Comparison of ENCODE assay signal across 8 cellular contexts in genomic region chr17:64343833-64344637, GRCh38. TPM values are rescaled to one million over a fixed set of nuclear protein-coding genes. Genes with fewer than 3 reads are reported as not detected.
DNase-seq lines count a peak whose midpoint lies in the region; ATAC-seq and TF ChIP-seq lines count a peak whose summit lies in the region.

No MANE protein-coding gene starts in this region.

- H3K36me3 ChIP-seq in IMR-90 (ENCODE audit: control insufficient read depth, insufficient read depth, low read length) (no peaks in the 10 kb centered on the region), neural cell (ENCODE audit: insufficient read depth, low read length) (no peaks in the 10 kb centered on the region)

- TF ChIP-seq EP300 in neural cell (conservative IDR thresholded peaks at IDR 0.05; ENCODE audit: poor library complexity, severe bottlenecking), result no peak

- no peaks in the 10 kb centered on the region for H3K79me2 ChIP-seq in neural cell (replicated peaks; ENCODE audit: insufficient read depth, low read length)

- H3K14ac ChIP-seq in IMR-90 (replicated peaks; ENCODE audit: low read depth, low read length), result no peak overlapping the region; the same call in 1 of the 2 replicates

- no peak overlapping the region; the same call in 1 of the 2 replicates for H3K56ac ChIP-seq in IMR-90 (ENCODE audit: extremely low read depth, insufficient read depth, low read length)

- H3K4me3 ChIP-seq in AG09309 (ENCODE audit: control insufficient read depth, low read depth, low read length), result no peak overlapping the region
- no peak overlapping the region for H3K4me3 ChIP-seq in IMR-90 (ENCODE audit: insufficient read depth, low read depth, low read length)
- no peak overlapping the region for H3K4me3 ChIP-seq in neural cell (ENCODE audit: low read length)

- H3K18ac ChIP-seq in IMR-90 (ENCODE audit: low read depth, low read length), result peak overlapping the region; percentile 5; the same call in 1 of the 2 replicates

- H2AK5ac ChIP-seq in IMR-90 (ENCODE audit: low read depth, low read length), result peak overlapping the region; percentile 15

- no peaks in the 10 kb centered on the region for H3K9me2 ChIP-seq in neural cell (ENCODE audit: insufficient read depth, low read length)

- H2AK9ac ChIP-seq in IMR-90 (replicated peaks; ENCODE audit: low read depth, low read length, poor library complexity), result peak overlapping the region; percentile 51

- no peak for TF ChIP-seq POLR2A in IMR-90 (IDR thresholded peaks at IDR 0.05; ENCODE audit: low read depth, low read length)

- H2BK20ac ChIP-seq in IMR-90 (ENCODE audit: low read depth, low read length), result peak overlapping the region; percentile 4; the same call in 1 of the 2 replicates

- peaks cover 6% of the 10 kb centered on the region for H3K4me1 ChIP-seq in IMR-90 (ENCODE audit: control insufficient read depth, insufficient read depth, low read length)

- dilution Hi-C loops in IMR-90 (cut with HindIII; ENCODE audit: low sequenced_read_pairs, unreplicated experiment), result no loop called here

- peaks cover 6% of the 10 kb centered on the region for H3K27me3 ChIP-seq in IMR-90 (ENCODE audit: control insufficient read depth, insufficient read depth, low read length)
- H3K27me3 ChIP-seq in neural cell (ENCODE audit: insufficient read depth, low read depth, low read length), result no peaks in the 10 kb centered on the region

- H3K9me1 ChIP-seq in IMR-90 (ENCODE audit: insufficient read depth, low read length), result peaks cover 8% of the 10 kb centered on the region

- no peak overlapping the region for H3K27ac ChIP-seq in IMR-90 (ENCODE audit: insufficient read depth, low read length)
- H3K27ac ChIP-seq in neural cell (ENCODE audit: low read length), result no peak overlapping the region

- H4K5ac ChIP-seq in IMR-90 (ENCODE audit: low read depth, low read length), result no peak overlapping the region; the same call in 1 of the 2 replicates

- CTCF ChIA-PET in IMR-90 (lab: Yijun Ruan, JAX), result interaction anchor here (0.5 kb wide), 1 partner anchor 84 kb away, joined by 4 read pairs; no protein-coding TSS in a partner anchor

- no peak for TF ChIP-seq RAD21 in IMR-90 (IDR thresholded peaks at IDR 0.05; ENCODE audit: low read length)
- no peak for TF ChIP-seq RAD21 in neural cell (conservative IDR thresholded peaks at IDR 0.05)

- no peaks in the 10 kb centered on the region for H3K79me1 ChIP-seq in IMR-90 (ENCODE audit: low read depth in 1 of 2, low read length in 2 of 2)

- H3K9me3 ChIP-seq in IMR-90 (ENCODE audit: control insufficient read depth, insufficient read depth, low read length) (no peaks in the 10 kb centered on the region), neural cell (ENCODE audit: low read length) (no peaks in the 10 kb centered on the region)

- 0 out of 2 replicates have a peak overlapping the region, but pooled peaks have one; percentile 16 for H3K4ac ChIP-seq in IMR-90 (ENCODE audit: low read depth, low read length)

- no CpG with 5 or more reads among the region's 11 CpGs for WGBS in IMR-90 (ENCODE audit: extremely low coverage in 2 of 2, insufficient read length in 1 of 2), 2 experiments

- H4K91ac ChIP-seq in IMR-90 (ENCODE audit: insufficient read depth, low read depth, low read length), result no peak overlapping the region; the same call in 1 of the 2 replicates

- H2BK120ac ChIP-seq in IMR-90 (ENCODE audit: low read depth, low read length), result peak overlapping the region; percentile 4; the same call in 1 of the 2 replicates

- H4K8ac ChIP-seq in IMR-90 (ENCODE audit: low read depth in 2 of 2, low read length in 2 of 2), result 0 out of 4 replicates have a peak overlapping the region, but pooled peaks of 1 of the 2 experiments have one; percentile 28

- H3K23ac ChIP-seq in IMR-90 (ENCODE audit: low read depth, low read length), result no peak overlapping the region

- 0 out of 2 replicates have a peak overlapping the region, but pooled peaks have one; percentile 5 for H3K4me2 ChIP-seq in IMR-90 (ENCODE audit: low read depth, low read length)
- H3K4me2 ChIP-seq in neural cell (ENCODE audit: low read length), result no peak overlapping the region

- BruUV-seq in IMR-90 (replicated peaks; lab: Mats Ljungman, UMichigan), result no TSS peak

- ATAC-seq in IMR-90 (ENCODE audit: low read depth) (peak; percentile 76), GM18868 (IDR thresholded peaks at IDR 0.05; ENCODE audit: unreplicated experiment) (no peak)

- no peaks in the 10 kb centered on the region for H4K20me1 ChIP-seq in IMR-90 (ENCODE audit: insufficient read depth, low read length)
- no peaks in the 10 kb centered on the region for H4K20me1 ChIP-seq in neural cell (ENCODE audit: insufficient read depth)

- in situ Hi-C loops in IMR-90 (cut with MboI; ENCODE audit: low sequenced_read_pairs) (no loop called here), ACHN (cut with HindIII; ENCODE audit: low pct_ligation_motif_present, low pct_unique_long_range_greater_than_20kb, low sequenced_read_pairs) (no loop called here)

- no peak overlapping the region for H2BK5ac ChIP-seq in IMR-90 (ENCODE audit: low read depth, low read length, poor library complexity, severe bottlenecking)

- H2BK15ac ChIP-seq in IMR-90 (ENCODE audit: low read depth, low read length), result peak overlapping the region; percentile 24; the same call in 1 of the 3 replicates

- POLR2A ChIA-PET in IMR-90 (lab: Charles Lee; ENCODE audit: unreplicated experiment), result no interaction called here

- TF ChIP-seq CTCF in AG09309 (IDR thresholded peaks at IDR 0.05; ENCODE audit: control insufficient read depth, insufficient read depth, low read depth, low read length, missing control alignments), result no peak
- no peak for TF ChIP-seq CTCF in IMR-90 (conservative IDR thresholded peaks at IDR 0.05; ENCODE audit: low read depth, low read length)
- no peak for TF ChIP-seq CTCF in neural cell (IDR thresholded peaks at IDR 0.05; ENCODE audit: poor library complexity, severe bottlenecking)

- intact Hi-C loops in IMR-90 (cut with micrococcal nuclease), result no loop called here

- DNase-seq in AG09309 (ENCODE audit: low read depth) (peak; percentile 45), IMR-90 (peak; percentile 90), UCSD-AML1 (lab: John Stamatoyannopoulos, UW; ENCODE audit: unreplicated experiment) (peak; percentile 66), fibroblast of gingiva (ENCODE audit: low read depth) (peak; percentile 69), ACHN (no peak)
- no peak for DNase-seq in activated CD4-positive, CD25-positive, alpha-beta regulatory T cell (lab: John Stamatoyannopoulos, UW)

- H3F3A ChIP-seq in neural cell (ENCODE audit: insufficient read depth, low read length, poor library complexity, severe bottlenecking), result no peaks in the 10 kb centered on the region

- H2AFZ ChIP-seq in IMR-90 (replicated peaks; ENCODE audit: low read length, poor library complexity) (peak overlapping the region; percentile 70), neural cell (ENCODE audit: low read depth, low read length) (peak overlapping the region; percentile 14)

- H3K9ac ChIP-seq in IMR-90 (ENCODE audit: low read depth, low read length) (no peak overlapping the region), neural cell (ENCODE audit: low read length) (no peak overlapping the region)

TF ChIP-seq in IMR-90, 13 proteins besides CTCF, POLR2A, EP300 and RAD21:
- TF ChIP-seq NFE2L2 (IDR thresholded peaks at IDR 0.05; ENCODE audit: low read depth, low read length) (no peak), MAZ (IDR thresholded peaks at IDR 0.05; ENCODE audit: borderline replicate concordance, low read depth, low read length) (peak; percentile 24; the same call in 1 of the 2 replicates), CHD1 (IDR thresholded peaks at IDR 0.05; ENCODE audit: low read depth, low read length) (no peak), RFX5 (IDR thresholded peaks at IDR 0.05; ENCODE audit: low read depth, low read length) (no peak), MAFK (IDR thresholded peaks at IDR 0.05; ENCODE audit: low read depth, low read length) (no peak), BHLHE40 (IDR thresholded peaks at IDR 0.05; ENCODE audit: low read depth, low read length) (no peak), SMC3 (IDR thresholded peaks at IDR 0.05; ENCODE audit: low read depth, low read length) (no peak)
- TF ChIP-seq, protein P1, sequence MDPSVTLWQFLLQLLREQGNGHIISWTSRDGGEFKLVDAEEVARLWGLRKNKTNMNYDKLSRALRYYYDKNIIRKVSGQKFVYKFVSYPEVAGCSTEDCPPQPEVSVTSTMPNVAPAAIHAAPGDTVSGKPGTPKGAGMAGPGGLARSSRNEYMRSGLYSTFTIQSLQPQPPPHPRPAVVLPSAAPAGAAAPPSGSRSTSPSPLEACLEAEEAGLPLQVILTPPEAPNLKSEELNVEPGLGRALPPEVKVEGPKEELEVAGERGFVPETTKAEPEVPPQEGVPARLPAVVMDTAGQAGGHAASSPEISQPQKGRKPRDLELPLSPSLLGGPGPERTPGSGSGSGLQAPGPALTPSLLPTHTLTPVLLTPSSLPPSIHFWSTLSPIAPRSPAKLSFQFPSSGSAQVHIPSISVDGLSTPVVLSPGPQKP (IDR thresholded peaks at IDR 0.05; ENCODE audit: borderline replicate concordance, low read depth, low read length), result no peak

TF ChIP-seq in neural cell, 6 proteins besides CTCF, POLR2A, EP300 and RAD21 (continues in another document):
- TF ChIP-seq POLR2AphosphoS5 (IDR thresholded peaks at IDR 0.05), result no peak

RNA-seq across cellular contexts. Expression of gene PECAM1, which starts 46.6 kb away (rescaled TPM):
- not detected in 2 replicates for total RNA-seq in IMR-90 (2012; rRNA removed)
- polyA plus RNA-seq in IMR-90 (2012; rRNA removed), result not detected in 2 replicates
- polyA plus RNA-seq in IMR-90 (2012; cell fraction: cytosol; rRNA removed), result not detected in 2 replicates
- not detected in 2 replicates for polyA plus RNA-seq in IMR-90 (2012; cell fraction: nucleus; rRNA removed; ENCODE audit: low replicate concordance)
- polyA plus RNA-seq in neural cell, result not detected in 2 replicates
- not detected in 2 replicates for polyA minus RNA-seq in neural cell

Comparison
In these comparisons a context has a peak if more than half of its experiments do, and no peak if none do; other contexts are left out.
1. DNase-seq: peak in AG09309 (single experiment), IMR-90 (single experiment), UCSD-AML1 (single experiment) and fibroblast of gingiva (single experiment); none in ACHN (single experiment) and activated CD4-positive, CD25-positive, alpha-beta regulatory T cell (0 of 4).